In the genomic region with DNA sequence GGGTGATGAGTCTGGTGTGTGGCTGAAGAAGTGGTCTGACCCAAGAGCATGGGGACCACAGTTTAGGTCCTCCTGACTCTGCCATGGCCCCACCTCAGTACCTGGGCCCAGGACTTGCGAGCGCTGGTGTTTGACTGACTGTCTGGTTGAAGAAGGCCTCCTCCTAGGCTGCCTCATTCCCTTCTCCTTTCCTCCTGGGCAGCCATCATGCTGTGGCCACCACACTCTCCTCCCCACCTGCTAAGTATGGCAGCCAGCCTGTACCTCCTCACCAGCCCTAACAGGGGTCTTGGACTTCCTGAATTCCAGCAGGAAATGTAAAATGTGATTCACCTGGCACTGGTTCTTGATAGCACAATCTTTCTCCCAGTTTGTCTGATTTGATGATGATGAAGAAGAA, we compare ENCODE assay signal across 1 cellular context.
TF ChIP-seq lines count a peak whose summit lies in the region.

No MANE protein-coding gene starts in this region.

TF ChIP-seq in H1, 55 proteins besides CTCF, POLR2A, EP300 and RAD21 (continued from another document):
- TF ChIP-seq, protein P1, sequence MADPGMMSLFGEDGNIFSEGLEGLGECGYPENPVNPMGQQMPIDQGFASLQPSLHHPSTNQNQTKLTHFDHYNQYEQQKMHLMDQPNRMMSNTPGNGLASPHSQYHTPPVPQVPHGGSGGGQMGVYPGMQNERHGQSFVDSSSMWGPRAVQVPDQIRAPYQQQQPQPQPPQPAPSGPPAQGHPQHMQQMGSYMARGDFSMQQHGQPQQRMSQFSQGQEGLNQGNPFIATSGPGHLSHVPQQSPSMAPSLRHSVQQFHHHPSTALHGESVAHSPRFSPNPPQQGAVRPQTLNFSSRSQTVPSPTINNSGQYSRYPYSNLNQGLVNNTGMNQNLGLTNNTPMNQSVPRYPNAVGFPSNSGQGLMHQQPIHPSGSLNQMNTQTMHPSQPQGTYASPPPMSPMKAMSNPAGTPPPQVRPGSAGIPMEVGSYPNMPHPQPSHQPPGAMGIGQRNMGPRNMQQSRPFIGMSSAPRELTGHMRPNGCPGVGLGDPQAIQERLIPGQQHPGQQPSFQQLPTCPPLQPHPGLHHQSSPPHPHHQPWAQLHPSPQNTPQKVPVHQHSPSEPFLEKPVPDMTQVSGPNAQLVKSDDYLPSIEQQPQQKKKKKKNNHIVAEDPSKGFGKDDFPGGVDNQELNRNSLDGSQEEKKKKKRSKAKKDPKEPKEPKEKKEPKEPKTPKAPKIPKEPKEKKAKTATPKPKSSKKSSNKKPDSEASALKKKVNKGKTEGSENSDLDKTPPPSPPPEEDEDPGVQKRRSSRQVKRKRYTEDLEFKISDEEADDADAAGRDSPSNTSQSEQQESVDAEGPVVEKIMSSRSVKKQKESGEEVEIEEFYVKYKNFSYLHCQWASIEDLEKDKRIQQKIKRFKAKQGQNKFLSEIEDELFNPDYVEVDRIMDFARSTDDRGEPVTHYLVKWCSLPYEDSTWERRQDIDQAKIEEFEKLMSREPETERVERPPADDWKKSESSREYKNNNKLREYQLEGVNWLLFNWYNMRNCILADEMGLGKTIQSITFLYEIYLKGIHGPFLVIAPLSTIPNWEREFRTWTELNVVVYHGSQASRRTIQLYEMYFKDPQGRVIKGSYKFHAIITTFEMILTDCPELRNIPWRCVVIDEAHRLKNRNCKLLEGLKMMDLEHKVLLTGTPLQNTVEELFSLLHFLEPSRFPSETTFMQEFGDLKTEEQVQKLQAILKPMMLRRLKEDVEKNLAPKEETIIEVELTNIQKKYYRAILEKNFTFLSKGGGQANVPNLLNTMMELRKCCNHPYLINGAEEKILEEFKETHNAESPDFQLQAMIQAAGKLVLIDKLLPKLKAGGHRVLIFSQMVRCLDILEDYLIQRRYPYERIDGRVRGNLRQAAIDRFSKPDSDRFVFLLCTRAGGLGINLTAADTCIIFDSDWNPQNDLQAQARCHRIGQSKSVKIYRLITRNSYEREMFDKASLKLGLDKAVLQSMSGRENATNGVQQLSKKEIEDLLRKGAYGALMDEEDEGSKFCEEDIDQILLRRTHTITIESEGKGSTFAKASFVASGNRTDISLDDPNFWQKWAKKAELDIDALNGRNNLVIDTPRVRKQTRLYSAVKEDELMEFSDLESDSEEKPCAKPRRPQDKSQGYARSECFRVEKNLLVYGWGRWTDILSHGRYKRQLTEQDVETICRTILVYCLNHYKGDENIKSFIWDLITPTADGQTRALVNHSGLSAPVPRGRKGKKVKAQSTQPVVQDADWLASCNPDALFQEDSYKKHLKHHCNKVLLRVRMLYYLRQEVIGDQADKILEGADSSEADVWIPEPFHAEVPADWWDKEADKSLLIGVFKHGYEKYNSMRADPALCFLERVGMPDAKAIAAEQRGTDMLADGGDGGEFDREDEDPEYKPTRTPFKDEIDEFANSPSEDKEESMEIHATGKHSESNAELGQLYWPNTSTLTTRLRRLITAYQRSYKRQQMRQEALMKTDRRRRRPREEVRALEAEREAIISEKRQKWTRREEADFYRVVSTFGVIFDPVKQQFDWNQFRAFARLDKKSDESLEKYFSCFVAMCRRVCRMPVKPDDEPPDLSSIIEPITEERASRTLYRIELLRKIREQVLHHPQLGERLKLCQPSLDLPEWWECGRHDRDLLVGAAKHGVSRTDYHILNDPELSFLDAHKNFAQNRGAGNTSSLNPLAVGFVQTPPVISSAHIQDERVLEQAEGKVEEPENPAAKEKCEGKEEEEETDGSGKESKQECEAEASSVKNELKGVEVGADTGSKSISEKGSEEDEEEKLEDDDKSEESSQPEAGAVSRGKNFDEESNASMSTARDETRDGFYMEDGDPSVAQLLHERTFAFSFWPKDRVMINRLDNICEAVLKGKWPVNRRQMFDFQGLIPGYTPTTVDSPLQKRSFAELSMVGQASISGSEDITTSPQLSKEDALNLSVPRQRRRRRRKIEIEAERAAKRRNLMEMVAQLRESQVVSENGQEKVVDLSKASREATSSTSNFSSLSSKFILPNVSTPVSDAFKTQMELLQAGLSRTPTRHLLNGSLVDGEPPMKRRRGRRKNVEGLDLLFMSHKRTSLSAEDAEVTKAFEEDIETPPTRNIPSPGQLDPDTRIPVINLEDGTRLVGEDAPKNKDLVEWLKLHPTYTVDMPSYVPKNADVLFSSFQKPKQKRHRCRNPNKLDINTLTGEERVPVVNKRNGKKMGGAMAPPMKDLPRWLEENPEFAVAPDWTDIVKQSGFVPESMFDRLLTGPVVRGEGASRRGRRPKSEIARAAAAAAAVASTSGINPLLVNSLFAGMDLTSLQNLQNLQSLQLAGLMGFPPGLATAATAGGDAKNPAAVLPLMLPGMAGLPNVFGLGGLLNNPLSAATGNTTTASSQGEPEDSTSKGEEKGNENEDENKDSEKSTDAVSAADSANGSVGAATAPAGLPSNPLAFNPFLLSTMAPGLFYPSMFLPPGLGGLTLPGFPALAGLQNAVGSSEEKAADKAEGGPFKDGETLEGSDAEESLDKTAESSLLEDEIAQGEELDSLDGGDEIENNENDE (IDR thresholded peaks at IDR 0.05; ENCODE audit: insufficient replicate concordance, low read length), result no peak
- TF ChIP-seq BRCA1 (IDR thresholded peaks at IDR 0.05; ENCODE audit: low read depth, low read length) (no peak), SAP30 (IDR thresholded peaks at IDR 0.05; ENCODE audit: insufficient read depth, insufficient replicate concordance, low read length) (no peak), SIN3A (conservative IDR thresholded peaks at IDR 0.05 in 1 of 2, IDR thresholded peaks at IDR 0.05 in 1 of 2; ENCODE audit: low read depth in 1 of 2, low read length in 2 of 2) (no peak), KDM4A (IDR thresholded peaks at IDR 0.05; ENCODE audit: low read depth, low read length, severe bottlenecking) (no peak), CEBPB (IDR thresholded peaks at IDR 0.05; ENCODE audit: low read depth, low read length) (no peak), ASH2L (IDR thresholded peaks at IDR 0.05; ENCODE audit: low read length) (no peak), EGR1 (IDR thresholded peaks at IDR 0.05; ENCODE audit: borderline replicate concordance, low read depth, low read length) (no peak), TCF12 (IDR thresholded peaks at IDR 0.05; ENCODE audit: low read depth, low read length) (no peak)
- TF ChIP-seq, protein P2, sequence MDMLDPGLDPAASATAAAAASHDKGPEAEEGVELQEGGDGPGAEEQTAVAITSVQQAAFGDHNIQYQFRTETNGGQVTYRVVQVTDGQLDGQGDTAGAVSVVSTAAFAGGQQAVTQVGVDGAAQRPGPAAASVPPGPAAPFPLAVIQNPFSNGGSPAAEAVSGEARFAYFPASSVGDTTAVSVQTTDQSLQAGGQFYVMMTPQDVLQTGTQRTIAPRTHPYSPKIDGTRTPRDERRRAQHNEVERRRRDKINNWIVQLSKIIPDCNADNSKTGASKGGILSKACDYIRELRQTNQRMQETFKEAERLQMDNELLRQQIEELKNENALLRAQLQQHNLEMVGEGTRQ (IDR thresholded peaks at IDR 0.05; ENCODE audit: low read length), result no peak
- TF ChIP-seq, protein P3, sequence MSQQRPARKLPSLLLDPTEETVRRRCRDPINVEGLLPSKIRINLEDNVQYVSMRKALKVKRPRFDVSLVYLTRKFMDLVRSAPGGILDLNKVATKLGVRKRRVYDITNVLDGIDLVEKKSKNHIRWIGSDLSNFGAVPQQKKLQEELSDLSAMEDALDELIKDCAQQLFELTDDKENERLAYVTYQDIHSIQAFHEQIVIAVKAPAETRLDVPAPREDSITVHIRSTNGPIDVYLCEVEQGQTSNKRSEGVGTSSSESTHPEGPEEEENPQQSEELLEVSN (IDR thresholded peaks at IDR 0.05), result no peak
